ENCODE assay signal across 1 cellular context in the genomic region with DNA sequence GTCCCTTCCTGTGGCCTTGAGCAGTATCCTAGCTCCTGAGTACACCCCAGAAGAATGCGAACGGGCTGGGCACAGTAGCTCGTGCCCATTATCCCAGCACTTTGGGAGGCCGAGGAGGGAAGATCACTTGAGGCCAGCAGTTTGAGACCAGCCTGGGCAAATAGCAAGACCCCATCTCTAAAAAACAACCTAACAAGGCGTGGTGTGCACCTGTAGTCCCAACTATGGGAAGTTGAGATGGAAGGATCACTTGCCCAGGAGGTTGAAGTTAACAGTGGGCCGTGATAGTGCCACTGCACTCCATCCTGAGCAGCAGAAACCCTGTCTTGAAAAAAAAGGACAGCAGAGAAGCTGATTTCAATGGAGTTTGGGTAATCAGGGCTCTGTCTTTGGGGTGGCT.
TF ChIP-seq lines count a peak whose summit lies in the region.

No MANE protein-coding gene starts in this region.

TF ChIP-seq in HepG2, 621 proteins besides CTCF, POLR2A, EP300 and RAD21:
- TF ChIP-seq POLR2G (IDR thresholded peaks at IDR 0.05; ENCODE audit: low read depth, low read length) = 0 out of 2 replicates have a peak, but pooled peaks have one; percentile 11
- TF ChIP-seq SP140L (CRISPR knock-in tag; IDR thresholded peaks at IDR 0.05; ENCODE audit: borderline replicate concordance) = no peak
- no peak for TF ChIP-seq NRL (CRISPR knock-in tag; IDR thresholded peaks at IDR 0.05; ENCODE audit: borderline replicate concordance)
- TF ChIP-seq MAZ (IDR thresholded peaks at IDR 0.05; ENCODE audit: borderline replicate concordance, low read depth, low read length) = no peak
- TF ChIP-seq MAZ (CRISPR knock-in tag; IDR thresholded peaks at IDR 0.05; ENCODE audit: low read depth) = no peak
- peak; percentile 40 for TF ChIP-seq ZNF121 (CRISPR knock-in tag; IDR thresholded peaks at IDR 0.05)
- no peak for TF ChIP-seq ZNF567 (CRISPR knock-in tag; IDR thresholded peaks at IDR 0.05; ENCODE audit: borderline replicate concordance)
- TF ChIP-seq TRAFD1 (CRISPR knock-in tag; IDR thresholded peaks at IDR 0.05; ENCODE audit: borderline replicate concordance) = no peak
- TF ChIP-seq RERE (CRISPR knock-in tag; IDR thresholded peaks at IDR 0.05; ENCODE audit: low read depth) = no peak
- peak; percentile 2 for TF ChIP-seq RBM22 (optimal IDR thresholded peaks at IDR 0.05; ENCODE audit: low read length)
- no peak for TF ChIP-seq ZNF563 (CRISPR knock-in tag; IDR thresholded peaks at IDR 0.05)
